ENCODE assay signal across 9 cellular contexts in genomic region chr1:47435506-47436303, GRCh38. TPM values are rescaled to one million over a fixed set of nuclear protein-coding genes. Genes with fewer than 3 reads are reported as not detected.
DNase-seq lines count a peak whose midpoint lies in the region; ATAC-seq, FAIRE-seq and TF ChIP-seq lines count a peak whose summit lies in the region.
"Had no signal": no experiment of that assay in that cellular context is flagged by ENCODE, and none has a peak within 500 bp of the region (broad histone marks: within the 10 kb centered on the region; RNA-seq: fewer than 3 reads in every experiment).

No MANE protein-coding gene starts in this region.

- TF ChIP-seq POLR2A in A549 (IDR thresholded peaks at IDR 0.05; ENCODE audit: low read length) = no peak

- H3K27me3 Mint-ChIP-seq in T-helper 17 cell = no peaks in the 10 kb centered on the region
- H3K27me3 Mint-ChIP-seq in glutamatergic neuron (ENCODE audit: unreplicated experiment) = peaks cover 31% of the 10 kb centered on the region

- H3K4me3 Mint-ChIP-seq in T-helper 17 cell (peak overlapping the region; percentile 96), glutamatergic neuron (ENCODE audit: unreplicated experiment) (no peak overlapping the region)

- H3K4me2 ChIP-seq in A549 = peak overlapping the region; percentile 78

- POLR2A ChIA-PET in A549 (lab: Yijun Ruan, JAX) = no interaction called here

- no peak for ATAC-seq in A549
- ATAC-seq in T-helper 17 cell = no peak
- ATAC-seq in HG03521 (IDR thresholded peaks at IDR 0.05; ENCODE audit: unreplicated experiment) = no peak
- ATAC-seq in GM18520 (IDR thresholded peaks at IDR 0.05; ENCODE audit: unreplicated experiment) = no peak

- peaks cover 4% of the 10 kb centered on the region for H3K9me3 Mint-ChIP-seq in glutamatergic neuron (ENCODE audit: unreplicated experiment)

- H3K9me3 ChIP-seq in A549 = no peaks in the 10 kb centered on the region
- H3K9me3 ChIP-seq in T-helper 17 cell (ENCODE audit: control insufficient read depth, low read length, poor library complexity, severe bottlenecking) = no peaks in the 10 kb centered on the region
- H3K9me3 ChIP-seq: left ventricle myocardium inferior had no signal

- H3K4me1 ChIP-seq in A549 = peaks cover 12% of the 10 kb centered on the region; the same call in 1 of the 3 replicates

- DNase-seq in A549 (ENCODE audit: low read depth in 1 of 2, low spot score in 1 of 2) (no peak), GM12864 (ENCODE audit: low read depth) (no peak), T-helper 17 cell (no peak), fibroblast of peridontal ligament (ENCODE audit: extremely low read depth) (peak; percentile 35), glutamatergic neuron (no peak), NCI-H1694 (lab: John Stamatoyannopoulos, UW) (no peak)

- WGBS in A549 (ENCODE audit: missing lambda C conversion rate) = 51% methylated on average over 6 of the region's 6 CpGs

- H3K27ac Mint-ChIP-seq in T-helper 17 cell (peak overlapping the region; percentile 72), glutamatergic neuron (ENCODE audit: unreplicated experiment) (no peak overlapping the region)

- CTCF ChIA-PET in A549 (lab: Yijun Ruan, JAX) = interaction anchor here (0.6 to 12.6 kb wide), 31 partner anchors 7 to 302 kb away, joined by 3 to 313 read pairs (median 4); no protein-coding TSS in a partner anchor

- H3K4me3 ChIP-seq in A549 = peak overlapping the region; percentile 96
- peak overlapping the region; percentile 73 for H3K4me3 ChIP-seq in GM12864 (ENCODE audit: low read depth, low read length)

- H3K36me3 Mint-ChIP-seq in T-helper 17 cell (ENCODE audit: low read depth) (peaks cover 2% of the 10 kb centered on the region), glutamatergic neuron (ENCODE audit: unreplicated experiment) (peaks cover 4% of the 10 kb centered on the region)

- no peak for TF ChIP-seq EP300 in A549 (IDR thresholded peaks at IDR 0.05)

- FAIRE-seq in A549 (lab: Jason Lieb, UNC) = no peak

- H3K27ac ChIP-seq in A549 = peak overlapping the region in 1 of 2 experiments; percentile 95; a peak in 2 of 6 replicates

- TF ChIP-seq RAD21 in A549 (conservative IDR thresholded peaks at IDR 0.05 in 1 of 2, IDR thresholded peaks at IDR 0.05 in 1 of 2) = no peak

- H3K4me1 Mint-ChIP-seq in T-helper 17 cell = peaks cover 36% of the 10 kb centered on the region
- peaks cover 7% of the 10 kb centered on the region for H3K4me1 Mint-ChIP-seq in glutamatergic neuron (ENCODE audit: low read depth, unreplicated experiment)

- TF ChIP-seq CTCF in A549 (IDR thresholded peaks at IDR 0.05) (no peak), GM12864 (IDR thresholded peaks at IDR 0.05; ENCODE audit: low read depth, low read length, missing control alignments) (no peak), glutamatergic neuron (IDR thresholded peaks at IDR 0.05; ENCODE audit: partially characterized antibody, unreplicated experiment) (no peak)

TF ChIP-seq in A549, 52 proteins besides CTCF, POLR2A, EP300 and RAD21:
- TF ChIP-seq KDM1A (IDR thresholded peaks at IDR 0.05; ENCODE audit: low read depth) = 0 out of 2 replicates have a peak, but pooled peaks have one; percentile 22
- TF ChIP-seq HMGXB4 (CRISPR knock-in tag; IDR thresholded peaks at IDR 0.05; ENCODE audit: borderline replicate concordance) = no peak
- no peak for TF ChIP-seq GATA3 (IDR thresholded peaks at IDR 0.05; ENCODE audit: borderline replicate concordance)

RNA-seq across cellular contexts. Expression of gene FOXD2, which starts 2.1 kb away (rescaled TPM):
- 0.12 and 0.13 TPM in 2 replicates for polyA plus RNA-seq in A549 (2011; rRNA removed)
- 0.17 and 0.25 TPM in 2 replicates for polyA plus RNA-seq in A549 (2012; cell fraction: cytosol; rRNA removed)
- 0.24 and 0.38 TPM in 2 replicates for polyA plus RNA-seq in A549 (2012; cell fraction: nucleus; rRNA removed)
- polyA plus RNA-seq in A549 (2017; fragmentation: RNase III; extraction: RNeasy Plus Mini Kit Qiagen cat#74134 plus additional on column Dnase treatment) = 0.22 to 0.50 TPM (median 0.35 TPM) in 3 replicates
- 0.17 and 0.24 TPM in 2 replicates for polyA minus RNA-seq in A549 (2011; rRNA and poly(A)+ RNA removed)
- total RNA-seq in T-helper 17 cell = under 1 TPM; 0.37 to 0.44 TPM
- total RNA-seq in glutamatergic neuron (ENCODE audit: unreplicated experiment) = not detected
- total RNA-seq: left ventricle myocardium inferior had no signal

RNA-seq across cellular contexts. Expression of gene FOXE3, which starts 19.6 kb away (rescaled TPM):
- polyA plus RNA-seq in A549 (2011; rRNA removed) = not detected in 2 replicates
- polyA plus RNA-seq in A549 (2012; cell fraction: cytosol; rRNA removed) = 0.05 TPM in 1 of 2 replicates, not detected in the other
- polyA plus RNA-seq in A549 (2012; cell fraction: nucleus; rRNA removed) = 0.16 and 0.29 TPM in 2 replicates
- 0.04 to 0.09 TPM (median 0.08 TPM) in 3 replicates for polyA plus RNA-seq in A549 (2017; fragmentation: RNase III; extraction: RNeasy Plus Mini Kit Qiagen cat#74134 plus additional on column Dnase treatment)
- 0.10 TPM in 1 of 2 replicates, not detected in the other for polyA minus RNA-seq in A549 (2011; rRNA and poly(A)+ RNA removed)
- total RNA-seq in T-helper 17 cell = not detected
- total RNA-seq in glutamatergic neuron (ENCODE audit: unreplicated experiment) = not detected
- total RNA-seq: left ventricle myocardium inferior had no signal
